In genomic region chr19:40920300-40921004, GRCh38 we compare ENCODE assay signal across 1 cellular context.
TF ChIP-seq lines count a peak whose summit lies in the region.

No MANE protein-coding gene starts in this region.

TF ChIP-seq in A549, 52 proteins besides CTCF, POLR2A, EP300 and RAD21 (continued from another document):
- TF ChIP-seq HMGXB4 (CRISPR knock-in tag; IDR thresholded peaks at IDR 0.05; ENCODE audit: borderline replicate concordance) = no peak
- peak; percentile 92 for TF ChIP-seq ESRRA (IDR thresholded peaks at IDR 0.05; ENCODE audit: borderline replicate concordance, low read length)
- TF ChIP-seq RCOR1 (IDR thresholded peaks at IDR 0.05; ENCODE audit: low read depth, low read length) = 0 out of 2 replicates have a peak, but pooled peaks have one; percentile 69
- peak; percentile 5 for TF ChIP-seq CHD2 (IDR thresholded peaks at IDR 0.05; ENCODE audit: low read length, partially characterized antibody)
- TF ChIP-seq HDAC2 (IDR thresholded peaks at IDR 0.05) = peak; percentile 93
- TF ChIP-seq HOXA7 (CRISPR knock-in tag; IDR thresholded peaks at IDR 0.05) = peak; percentile 56; the same call in 1 of the 2 replicates
- TF ChIP-seq HEYL (CRISPR knock-in tag; IDR thresholded peaks at IDR 0.05) = no peak
- TF ChIP-seq CHD4 (IDR thresholded peaks at IDR 0.05; ENCODE audit: borderline replicate concordance) = peak; percentile 97
- TF ChIP-seq NFE2L2 (conservative IDR thresholded peaks at IDR 0.05; ENCODE audit: low read length) = no peak
- 0 out of 2 replicates have a peak, but pooled peaks have one; percentile 70 for TF ChIP-seq EHF (CRISPR knock-in tag; IDR thresholded peaks at IDR 0.05)
